In genomic region chr11:32090774-32091370, GRCh38 we compare ENCODE assay signal across 8 cellular contexts. TPM values are rescaled to one million over a fixed set of nuclear protein-coding genes. Genes with fewer than 3 reads are reported as not detected.
DNase-seq lines count a peak whose midpoint lies in the region; ATAC-seq and TF ChIP-seq lines count a peak whose summit lies in the region.

Gene RCN1 (plus strand): TSS chr11:32091074. CDS start chr11:32091197, 123 bp downstream.

- ATAC-seq in GM19463 (IDR thresholded peaks at IDR 0.05; ENCODE audit: unreplicated experiment), result peak; percentile 48
- ATAC-seq in HG03571 (IDR thresholded peaks at IDR 0.05; ENCODE audit: unreplicated experiment), result peak; percentile 53
- peak; percentile 85 for ATAC-seq in omental fat pad (ENCODE audit: low FRiP score)
- peak; percentile 90 for ATAC-seq in upper lobe of right lung

- H3K27ac ChIP-seq in RWPE1 (peak within 1 kb of the TSS; percentile 83), upper lobe of right lung (peak within 1 kb of the TSS; percentile 92)

- peak within 1 kb of the TSS; percentile 86 for H3K4me3 ChIP-seq in upper lobe of right lung

- H3K9me3 Mint-ChIP-seq in Calu3 (ENCODE audit: low read depth, unreplicated experiment), result peaks cover 2% of the 10 kb centered on the region
- no peaks in the 10 kb centered on the region for H3K9me3 Mint-ChIP-seq in activated naive CD8-positive, alpha-beta T cell treated with anti-CD3 and anti-CD28 coated beads for 36 hours
- H3K9me3 Mint-ChIP-seq in glutamatergic neuron (ENCODE audit: unreplicated experiment), result peaks cover 13% of the 10 kb centered on the region

- H3K36me3 Mint-ChIP-seq in Calu3 (ENCODE audit: insufficient read depth, unreplicated experiment) (peaks cover 47% of the 10 kb centered on the region), glutamatergic neuron (ENCODE audit: unreplicated experiment) (no peaks in the 10 kb centered on the region)
- H3K36me3 Mint-ChIP-seq in activated naive CD8-positive, alpha-beta T cell treated with anti-CD3 and anti-CD28 coated beads for 36 hours, result peaks cover 21% of the 10 kb centered on the region

- H3K27ac Mint-ChIP-seq in Calu3 (ENCODE audit: unreplicated experiment), result peak within 1 kb of the TSS; percentile 84
- peak within 1 kb of the TSS; percentile 92 for H3K27ac Mint-ChIP-seq in activated naive CD8-positive, alpha-beta T cell treated with anti-CD3 and anti-CD28 coated beads for 36 hours
- H3K27ac Mint-ChIP-seq in glutamatergic neuron (ENCODE audit: unreplicated experiment), result peak within 1 kb of the TSS; percentile 95

- H3K36me3 ChIP-seq in upper lobe of right lung, result no peaks in the 10 kb centered on the region

- H3K4me1 ChIP-seq in upper lobe of right lung, result peaks cover 29% of the 10 kb centered on the region

- H3K9me3 ChIP-seq in upper lobe of right lung, result no peaks in the 10 kb centered on the region

- POLR2A ChIA-PET in RWPE1 (lab: Yijun Ruan, JAX; ENCODE audit: low non-redundant PET), result no interaction called here

- DNase-seq in Calu3, result peak; percentile 73
- DNase-seq in RWPE1 (ENCODE audit: low spot score), result peak; percentile 32
- DNase-seq in activated naive CD8-positive, alpha-beta T cell treated with anti-CD3 and anti-CD28 coated beads for 36 hours, result peak; percentile 70
- DNase-seq in glutamatergic neuron, result peak; percentile 87
- DNase-seq in omental fat pad (ENCODE audit: low spot score), result peak; percentile 30
- DNase-seq in upper lobe of right lung, result peak; percentile 85

- no TSS peak for BruUV-seq in Calu3 (replicated peaks; lab: Mats Ljungman, UMichigan)

- H3K4me3 Mint-ChIP-seq in Calu3 (ENCODE audit: low read depth, unreplicated experiment) (peak within 1 kb of the TSS; percentile 74), glutamatergic neuron (ENCODE audit: unreplicated experiment) (peak within 1 kb of the TSS; percentile 89)
- H3K4me3 Mint-ChIP-seq in activated naive CD8-positive, alpha-beta T cell treated with anti-CD3 and anti-CD28 coated beads for 36 hours, result peak within 1 kb of the TSS; percentile 83

- H3K27me3 ChIP-seq in upper lobe of right lung, result no peaks in the 10 kb centered on the region

- intact Hi-C loops in Calu3 (cut with micrococcal nuclease; ENCODE audit: unreplicated experiment) (no loop called here), upper lobe of right lung (cut with DNase I) (no loop called here)

- H3K4me1 Mint-ChIP-seq in Calu3 (ENCODE audit: low read depth, unreplicated experiment) (peaks cover 42% of the 10 kb centered on the region), glutamatergic neuron (ENCODE audit: low read depth, unreplicated experiment) (peaks cover 28% of the 10 kb centered on the region)
- peaks cover 35% of the 10 kb centered on the region for H3K4me1 Mint-ChIP-seq in activated naive CD8-positive, alpha-beta T cell treated with anti-CD3 and anti-CD28 coated beads for 36 hours

- CTCF ChIA-PET in Calu3 (lab: Charles Lee), result interaction anchor here (0.7 kb wide), 2 partner anchors 10 to 19 kb away, joined by 3 to 4 read pairs; no protein-coding TSS in a partner anchor
- CTCF ChIA-PET in RWPE1 (lab: Yijun Ruan, JAX), result interaction anchor here (0.6 kb wide), 1 partner anchor 12 kb away, joined by 4 read pairs; no protein-coding TSS in a partner anchor

- no peaks in the 10 kb centered on the region for H3K27me3 Mint-ChIP-seq in Calu3 (ENCODE audit: unreplicated experiment)
- H3K27me3 Mint-ChIP-seq in activated naive CD8-positive, alpha-beta T cell treated with anti-CD3 and anti-CD28 coated beads for 36 hours, result peaks cover 5% of the 10 kb centered on the region
- peaks cover 5% of the 10 kb centered on the region for H3K27me3 Mint-ChIP-seq in glutamatergic neuron (ENCODE audit: unreplicated experiment)

- no peak for TF ChIP-seq CTCF in Calu3 (IDR thresholded peaks at IDR 0.05; ENCODE audit: unreplicated experiment)
- no peak for TF ChIP-seq CTCF in RWPE1 (conservative IDR thresholded peaks at IDR 0.05; ENCODE audit: low read depth)
- TF ChIP-seq CTCF in glutamatergic neuron (IDR thresholded peaks at IDR 0.05; ENCODE audit: partially characterized antibody, unreplicated experiment), result no peak
- no peak for TF ChIP-seq CTCF in omental fat pad (IDR thresholded peaks at IDR 0.05)
- TF ChIP-seq CTCF in upper lobe of right lung (IDR thresholded peaks at IDR 0.05), result no peak

RNA-seq across cellular contexts. Expression of gene RCN1, which starts in this region (rescaled TPM):
- total RNA-seq in Calu3 (2022), result 163 and 186 TPM in 2 replicates
- total RNA-seq in activated naive CD8-positive, alpha-beta T cell treated with anti-CD3 and anti-CD28 coated beads for 36 hours, result 10 to 100 TPM; 35.4 to 36.3 TPM
- 200 TPM for total RNA-seq in glutamatergic neuron (ENCODE audit: unreplicated experiment)
- total RNA-seq in omental fat pad, result 100 to 1,000 TPM in 1 of 4 donors, 10 to 100 TPM in 3; 75.3 to 117 (median 90.5) TPM
- total RNA-seq in upper lobe of right lung, result 86.8 TPM

Comparison
In these comparisons a context has a peak if more than half of its experiments do, and no peak if none do; other contexts are left out.
1. Peak in every context shown above with its lines: DNase-seq, ATAC-seq, H3K4me3 ChIP-seq and H3K27ac ChIP-seq.
2. DNase-seq: peak in every context shown above with its lines; median percentile 87 in glutamatergic neuron; 85 in upper lobe of right lung; 73 in Calu3; 70 in activated naive CD8-positive, alpha-beta T cell treated with anti-CD3 and anti-CD28 coated beads for 36 hours; 32 in RWPE1; 30 in omental fat pad.